Comparison of ENCODE assay signal across 20 cellular contexts in the genomic region with DNA sequence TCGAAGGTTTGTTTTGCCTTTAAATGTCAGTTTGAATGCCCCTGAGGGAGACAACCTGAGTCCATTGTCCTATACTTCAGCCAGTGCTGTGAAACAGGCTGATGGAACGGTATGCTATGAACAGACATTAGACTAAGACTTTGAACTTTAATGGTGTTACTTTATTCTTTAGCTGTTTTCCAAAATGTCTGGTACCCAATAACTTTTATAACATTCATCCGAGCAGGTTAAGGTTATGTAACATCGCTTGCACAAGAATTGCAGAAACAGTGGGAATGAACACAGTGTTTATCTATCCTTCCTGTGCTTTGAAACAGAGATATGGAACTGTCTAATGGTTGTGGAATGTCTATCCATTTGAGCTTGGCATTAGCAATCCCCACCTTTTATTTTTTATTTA. TPM values are rescaled to one million over a fixed set of nuclear protein-coding genes. Genes with fewer than 3 reads are reported as not detected.
DNase-seq lines count a peak whose midpoint lies in the region; ATAC-seq, FAIRE-seq and TF ChIP-seq lines count a peak whose summit lies in the region.
"Had no signal": no experiment of that assay in that cellular context is flagged by ENCODE, and none has a peak within 500 bp of the region (broad histone marks: within the 10 kb centered on the region; RNA-seq: fewer than 3 reads in every experiment).

No MANE protein-coding gene starts in this region.

- H3K27ac ChIP-seq in adrenal gland (peak overlapping the region in 3 of 5 donors; percentile 38 to 81 (median 58)), liver (ENCODE audit: low read depth in 1 of 2, low read length in 2 of 2) (peak overlapping the region; percentile 64 to 85)
- H3K27ac ChIP-seq: SJSA1 had no signal

- H3K9ac ChIP-seq in liver (ENCODE audit: low read depth in 1 of 2, low read length in 2 of 2): no peak overlapping the region

- TF ChIP-seq POLR2A in adrenal gland (IDR thresholded peaks at IDR 0.05): no peak

- ATAC-seq in activated T-helper 17 cell treated with anti-CD3 and anti-CD28 coated beads, Interleukin-2, amount 50 U/mL, for 72 hours (replicated peaks): no peak

- no peak overlapping the region for H3K4me3 Mint-ChIP-seq in activated T-helper 17 cell treated with anti-CD3 and anti-CD28 coated beads, Interleukin-2, amount 50 U/mL, for 72 hours
- H3K4me3 Mint-ChIP-seq: CD14-positive monocyte, HFFc6, IgD-negative memory B cell had no signal

- FAIRE-seq in HTR-8/SVneo (lab: Jason Lieb, UNC): peak; percentile 73

- peaks cover 13% of the 10 kb centered on the region for H3K4me1 Mint-ChIP-seq in activated T-helper 17 cell treated with anti-CD3 and anti-CD28 coated beads, Interleukin-2, amount 50 U/mL, for 72 hours

- H3K9me3 ChIP-seq in adrenal gland (replicated peaks in 1 of 3) (no peaks in the 10 kb centered on the region), liver (ENCODE audit: control insufficient read depth in 4 of 4, low read length in 3 of 4) (no peaks in the 10 kb centered on the region)
- H3K9me3 ChIP-seq: SJSA1 had no signal

- no peak for TF ChIP-seq CTCF in adrenal gland (IDR thresholded peaks at IDR 0.05)
- TF ChIP-seq CTCF in epithelial cell of esophagus (IDR thresholded peaks at IDR 0.05; ENCODE audit: insufficient read depth, low read depth, low read length, missing control alignments): no peak
- no peak for TF ChIP-seq CTCF in liver (IDR thresholded peaks at IDR 0.05; ENCODE audit: low read depth, low read length, missing input control)

- H3K27me3 Mint-ChIP-seq in activated T-helper 17 cell treated with anti-CD3 and anti-CD28 coated beads, Interleukin-2, amount 50 U/mL, for 72 hours: peaks cover 4% of the 10 kb centered on the region

- H3K27ac Mint-ChIP-seq in activated T-helper 17 cell treated with anti-CD3 and anti-CD28 coated beads, Interleukin-2, amount 50 U/mL, for 72 hours: no peak overlapping the region
- H3K27ac Mint-ChIP-seq: CD14-positive monocyte, HFFc6, IgD-negative memory B cell had no signal

- TF ChIP-seq RAD21 in liver (IDR thresholded peaks at IDR 0.05): peak; percentile 19 to 23

- H3K9me3 Mint-ChIP-seq in activated T-helper 17 cell treated with anti-CD3 and anti-CD28 coated beads, Interleukin-2, amount 50 U/mL, for 72 hours: no peaks in the 10 kb centered on the region
- H3K9me3 Mint-ChIP-seq: HFFc6, IgD-negative memory B cell had no signal

- peaks cover 0 to 18% of the 10 kb centered on the region in 2 donors for H3K4me1 ChIP-seq in adrenal gland (replicated peaks in 1 of 2)
- peaks cover 6 to 68% (median 43%) of the 10 kb centered on the region in 4 donors for H3K4me1 ChIP-seq in liver (ENCODE audit: control insufficient read depth in 4 of 4, insufficient read depth in 4 of 4, low read length in 3 of 4)

- intact Hi-C loops in adrenal gland (cut with DNase I): no loop called here

- no peak for DNase-seq in HTR-8/SVneo (ENCODE audit: insufficient read length, low spot score)
- DNase-seq in adrenal gland: peak in 1 of 7 donors; percentile 18
- DNase-seq in epithelial cell of esophagus (ENCODE audit: low read depth): peak; percentile 63
- DNase-seq in NCI-H1417 (lab: John Stamatoyannopoulos, UW): no peak
- no peak for DNase-seq in activated CD8-positive, alpha-beta memory T cell treated with anti-CD3 and anti-CD28 coated beads for 24 hours
- no peak for DNase-seq in NCI-H1694 treated with DMSO at 0.1 percent for 48 hours (lab: John Stamatoyannopoulos, UW)
- DNase-seq: ACHN, DMS153, HFFc6, NCI-H1105 treated with DMSO at 0.1 percent for 48 hours, NCI-H187 treated with DMSO at 0.1 percent for 48 hours, NCI-H774, RPMI8226 had no signal

- H3K27me3 ChIP-seq in adrenal gland: no peaks in the 10 kb centered on the region
- H3K27me3 ChIP-seq in liver (ENCODE audit: control insufficient read depth in 4 of 4, insufficient read depth in 4 of 4, low read length in 3 of 4): no peaks in the 10 kb centered on the region
- H3K27me3 ChIP-seq: SJSA1 had no signal

- H3K36me3 Mint-ChIP-seq in activated T-helper 17 cell treated with anti-CD3 and anti-CD28 coated beads, Interleukin-2, amount 50 U/mL, for 72 hours (ENCODE audit: low read depth): no peaks in the 10 kb centered on the region
- H3K36me3 Mint-ChIP-seq: CD14-positive monocyte had no signal

- no peak overlapping the region for H3K4me3 ChIP-seq in adrenal gland
- no peak overlapping the region for H3K4me3 ChIP-seq in epithelial cell of esophagus (ENCODE audit: low read length)
- no peak overlapping the region for H3K4me3 ChIP-seq in liver (ENCODE audit: low read depth in 1 of 3, low read length in 3 of 3)
- H3K4me3 ChIP-seq: SJSA1 had no signal

- H3K36me3 ChIP-seq in adrenal gland (replicated peaks in 1 of 2): no peaks in the 10 kb centered on the region
- H3K36me3 ChIP-seq in liver (ENCODE audit: control insufficient read depth in 4 of 4, insufficient read depth in 3 of 4, low read depth in 1 of 4, low read length in 3 of 4): peaks cover 0 to 8% (median 3%) of the 10 kb centered on the region in 4 donors
- H3K36me3 ChIP-seq: SJSA1 had no signal

- WGBS in adrenal gland, 4 donors: 69 to 85% (median 76%) methylated on average over 4 of the region's 4 CpGs
- 50% methylated on average over 4 of the region's 4 CpGs for WGBS in liver

TF ChIP-seq in liver, 16 proteins besides CTCF, POLR2A, EP300 and RAD21 (continues in another document):
- TF ChIP-seq, protein P1, sequence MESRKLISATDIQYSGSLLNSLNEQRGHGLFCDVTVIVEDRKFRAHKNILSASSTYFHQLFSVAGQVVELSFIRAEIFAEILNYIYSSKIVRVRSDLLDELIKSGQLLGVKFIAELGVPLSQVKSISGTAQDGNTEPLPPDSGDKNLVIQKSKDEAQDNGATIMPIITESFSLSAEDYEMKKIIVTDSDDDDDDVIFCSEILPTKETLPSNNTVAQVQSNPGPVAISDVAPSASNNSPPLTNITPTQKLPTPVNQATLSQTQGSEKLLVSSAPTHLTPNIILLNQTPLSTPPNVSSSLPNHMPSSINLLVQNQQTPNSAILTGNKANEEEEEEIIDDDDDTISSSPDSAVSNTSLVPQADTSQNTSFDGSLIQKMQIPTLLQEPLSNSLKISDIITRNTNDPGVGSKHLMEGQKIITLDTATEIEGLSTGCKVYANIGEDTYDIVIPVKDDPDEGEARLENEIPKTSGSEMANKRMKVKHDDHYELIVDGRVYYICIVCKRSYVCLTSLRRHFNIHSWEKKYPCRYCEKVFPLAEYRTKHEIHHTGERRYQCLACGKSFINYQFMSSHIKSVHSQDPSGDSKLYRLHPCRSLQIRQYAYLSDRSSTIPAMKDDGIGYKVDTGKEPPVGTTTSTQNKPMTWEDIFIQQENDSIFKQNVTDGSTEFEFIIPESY (IDR thresholded peaks at IDR 0.05): peak; percentile 57
- TF ChIP-seq FOXA1 (IDR thresholded peaks at IDR 0.05) (peak; percentile 59), RXRA (IDR thresholded peaks at IDR 0.05) (peak; percentile 80 to 90), JUND (IDR thresholded peaks at IDR 0.05) (peak; percentile 38 to 70), NR2F2 (IDR thresholded peaks at IDR 0.05) (peak; percentile 30), YY1 (IDR thresholded peaks at IDR 0.05) (peak; percentile 90)
- TF ChIP-seq, protein P2, sequence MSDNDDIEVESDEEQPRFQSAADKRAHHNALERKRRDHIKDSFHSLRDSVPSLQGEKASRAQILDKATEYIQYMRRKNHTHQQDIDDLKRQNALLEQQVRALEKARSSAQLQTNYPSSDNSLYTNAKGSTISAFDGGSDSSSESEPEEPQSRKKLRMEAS (IDR thresholded peaks at IDR 0.05): peak; percentile 54

RNA-seq across cellular contexts. Expression of a gene that starts 12.5 kb away (rescaled TPM):
- total RNA-seq in adrenal gland (100 to 1,000 TPM in 2 of 8 donors, 10 to 100 TPM in 6; 47.2 to 129 (median 70.4) TPM), liver (10 to 100 TPM; 11.3 to 59.5 TPM)
- polyA plus RNA-seq in adrenal gland (100 to 1,000 TPM in 2 of 3 donors, 10 to 100 TPM in 1; 84.7 to 146 (median 134) TPM), liver (100 to 1,000 TPM in 1 of 2 donors, 10 to 100 TPM in 1; 39.6 to 106 TPM)
- total RNA-seq in activated T-helper 17 cell treated with anti-CD3 and anti-CD28 coated beads, Interleukin-2, amount 50 U/mL, for 72 hours: 10 to 100 TPM; 24.1 to 31.0 TPM

RNA-seq across cellular contexts. Expression of a gene that starts 38.4 kb away (rescaled TPM):
- total RNA-seq in adrenal gland (10 to 100 TPM; 26.0 to 72.6 (median 47.1) TPM), liver (100 to 1,000 TPM in 1 of 2 donors, under 1 TPM in 1; 0.70 to 190 TPM)
- polyA plus RNA-seq in adrenal gland (100 to 1,000 TPM in 1 of 3 donors, 10 to 100 TPM in 2; 40.4 to 139 (median 91.1) TPM), liver (100 to 1,000 TPM in 1 of 2 donors, 10 to 100 TPM in 1; 24.4 to 133 TPM)
- total RNA-seq in activated T-helper 17 cell treated with anti-CD3 and anti-CD28 coated beads, Interleukin-2, amount 50 U/mL, for 72 hours: 1 to 10 TPM; 2.4 to 5.0 TPM

RNA-seq across cellular contexts. Expression of a gene that starts 46.6 kb away (rescaled TPM):
- not detected for total RNA-seq in adrenal gland
- under 1 TPM in 1 of 3 donors, not detected in 2; 0.07 TPM for polyA plus RNA-seq in adrenal gland
- total RNA-seq in liver: under 1 TPM in 1 of 2 donors, not detected in 1; 0.42 TPM
- polyA plus RNA-seq in liver: under 1 TPM; 0.07 to 0.29 TPM
- under 1 TPM; 0.24 to 0.99 TPM for total RNA-seq in activated T-helper 17 cell treated with anti-CD3 and anti-CD28 coated beads, Interleukin-2, amount 50 U/mL, for 72 hours
- total RNA-seq: HFFc6, SJSA1 had no signal
- polyA plus RNA-seq: CD14-positive monocyte had no signal

RNA-seq across cellular contexts. Expression of a gene that starts 46.9 kb away (rescaled TPM):
- not detected for total RNA-seq in adrenal gland
- not detected for polyA plus RNA-seq in adrenal gland
- total RNA-seq in liver: not detected
- polyA plus RNA-seq in liver: not detected
- total RNA-seq in activated T-helper 17 cell treated with anti-CD3 and anti-CD28 coated beads, Interleukin-2, amount 50 U/mL, for 72 hours: not detected
- total RNA-seq: H4, HFFc6, NCI-H460, SJSA1 had no signal
- polyA plus RNA-seq: CD14-positive monocyte, IgD-negative memory B cell had no signal

RNA-seq across cellular contexts. Expression of a gene that starts 49.9 kb away (rescaled TPM):
- total RNA-seq in adrenal gland (10 to 100 TPM in 5 of 8 donors, 1 to 10 TPM in 3; 6.3 to 49.4 (median 12.7) TPM), liver (1 to 10 TPM; 3.8 to 5.2 TPM)
- polyA plus RNA-seq in adrenal gland (10 to 100 TPM in 2 of 3 donors, 1 to 10 TPM in 1; 5.3 to 25.9 (median 11.8) TPM), liver (1 to 10 TPM; 3.0 to 3.3 TPM)
- not detected for total RNA-seq in activated T-helper 17 cell treated with anti-CD3 and anti-CD28 coated beads, Interleukin-2, amount 50 U/mL, for 72 hours
